ENCODE assay signal across 14 cellular contexts in genomic region chr6:159540152-159540551, GRCh38.
A peak's percentile ranks its signal among the peaks of the same experiment; 100 is the strongest.
DNase-seq lines count a peak whose midpoint lies in the region; TF ChIP-seq lines count a peak whose summit lies in the region.
"Had no signal": no experiment of that assay in that cellular context is flagged by ENCODE, and none has a peak within 500 bp of the region (broad histone marks: within the 10 kb centered on the region; RNA-seq: fewer than 3 reads in every experiment).

No MANE protein-coding gene starts in this region.

- H3K14ac ChIP-seq in neuronal stem cell (ENCODE audit: low read length) = no peak overlapping the region

- no CpG with 5 or more reads among the region's 12 CpGs for WGBS in neuronal stem cell (ENCODE audit: extremely low coverage in 2 of 2, insufficient read length in 2 of 2, insufficient replicate concordance in 1 of 2), 2 donors

- no peak overlapping the region for H4K8ac ChIP-seq in neuronal stem cell (ENCODE audit: low read depth, low read length)

- H2BK12ac ChIP-seq in neuronal stem cell (ENCODE audit: low read length) = no peak overlapping the region

- no peak overlapping the region for H3K4ac ChIP-seq in neuronal stem cell (ENCODE audit: low read length)

- peaks cover 0 to 4% (median 0%) of the 10 kb centered on the region in 3 experiments for H3K27me3 ChIP-seq in neuronal stem cell (ENCODE audit: control insufficient read depth in 3 of 3, insufficient read depth in 3 of 3, low read depth in 1 of 3, low read length in 3 of 3)
- H3K27me3 ChIP-seq: SJSA1 had no signal

- no peaks in the 10 kb centered on the region for H3K4me1 ChIP-seq in neuronal stem cell (ENCODE audit: control insufficient read depth in 2 of 2, insufficient read depth in 1 of 2, low read depth in 1 of 2, low read length in 2 of 2)
- H3K4me1 ChIP-seq: SJSA1 had no signal

- no peaks in the 10 kb centered on the region for H3K79me1 ChIP-seq in neuronal stem cell (ENCODE audit: low read depth, low read length)

- H3K18ac ChIP-seq in neuronal stem cell (ENCODE audit: low read length) = no peak overlapping the region

- H4K91ac ChIP-seq in neuronal stem cell (ENCODE audit: low read depth, low read length, poor library complexity) = no peak overlapping the region

- H3K23ac ChIP-seq in neuronal stem cell (ENCODE audit: low read depth, low read length, poor library complexity) = no peak overlapping the region

- no peak overlapping the region for H2BK15ac ChIP-seq in neuronal stem cell (ENCODE audit: low read length)

- H2AFZ ChIP-seq in neuronal stem cell (ENCODE audit: low read length) = no peak overlapping the region

- no peak overlapping the region for H3K9ac ChIP-seq in neuronal stem cell (ENCODE audit: low read depth, low read length, poor library complexity)

- intact Hi-C loops in posterior vena cava (cut with DNase I) = no loop called here

- H2BK120ac ChIP-seq in neuronal stem cell (ENCODE audit: low read depth, low read length) = no peak overlapping the region

- no peaks in the 10 kb centered on the region for H3K36me3 ChIP-seq in neuronal stem cell (replicated peaks in 1 of 2; ENCODE audit: control insufficient read depth in 2 of 2, insufficient read depth in 2 of 2, low read length in 2 of 2)
- H3K36me3 ChIP-seq: SJSA1 had no signal

- H3K9me3 ChIP-seq in neuronal stem cell (replicated peaks in 1 of 2; ENCODE audit: control insufficient read depth in 2 of 2, insufficient read depth in 1 of 2, low read depth in 1 of 2, low read length in 2 of 2) = no peaks in the 10 kb centered on the region
- H3K9me3 ChIP-seq: SJSA1 had no signal

- H2AK5ac ChIP-seq in neuronal stem cell (ENCODE audit: low read depth, low read length) = no peak overlapping the region

- no peak overlapping the region for H2BK5ac ChIP-seq in neuronal stem cell (ENCODE audit: low read length)

- no peak overlapping the region for H3K27ac ChIP-seq in neuronal stem cell (replicated peaks; ENCODE audit: low read length)
- H3K27ac ChIP-seq: dorsolateral prefrontal cortex, HL-60, SJSA1 had no signal

- no peak overlapping the region for H3K4me3 ChIP-seq in cardiac fibroblast (replicated peaks in 1 of 2; ENCODE audit: low read depth in 2 of 2, low read length in 2 of 2)
- no peak overlapping the region for H3K4me3 ChIP-seq in neuronal stem cell (ENCODE audit: low read length in 2 of 2)
- H3K4me3 ChIP-seq: dorsolateral prefrontal cortex, SJSA1 had no signal

- DNase-seq in NCI-H748 (lab: John Stamatoyannopoulos, UW; ENCODE audit: unreplicated experiment) (peak; percentile 11), NCI-H748 treated with DMSO at 0.1 percent for 48 hours (lab: John Stamatoyannopoulos, UW) (no peak), cardiac fibroblast (ENCODE audit: low read depth in 2 of 2) (no peak), neuronal stem cell (ENCODE audit: low spot score) (peak; percentile 12), kidney glomerular epithelial cell (lab: John Stamatoyannopoulos, UW) (no peak), NCI-H1436 (lab: John Stamatoyannopoulos, UW) (no peak), posterior vena cava (ENCODE audit: low spot score) (no peak)
- DNase-seq: dorsolateral prefrontal cortex; naive thymus-derived CD8-positive, alpha-beta T cell; NCI-H2081 treated with DMSO at 0.1 percent for 48 hours; stimulated activated naive CD4-positive, alpha-beta T cell had no signal

- no peak overlapping the region for H3K4me2 ChIP-seq in neuronal stem cell (ENCODE audit: insufficient read depth, low read length, poor library complexity, severe bottlenecking)

- TF ChIP-seq CTCF in LNCAP (IDR thresholded peaks at IDR 0.05) = peak; percentile 38
- peak; percentile 14 for TF ChIP-seq CTCF in cardiac fibroblast (IDR thresholded peaks at IDR 0.05; ENCODE audit: low read depth, low read length)

Comparison
In these comparisons a context has a peak if more than half of its experiments do, and no peak if none do; other contexts are left out.
1. DNase-seq: peak in NCI-H748 (single experiment) and neuronal stem cell (single experiment); none in NCI-H748 treated with DMSO at 0.1 percent for 48 hours (single experiment), cardiac fibroblast (0 of 2), kidney glomerular epithelial cell (single experiment), NCI-H1436 (single experiment) and posterior vena cava (single experiment).